ENCODE assay signal across 17 cellular contexts in genomic region chr6:167664678-167665445, GRCh38.
DNase-seq lines count a peak whose midpoint lies in the region; TF ChIP-seq lines count a peak whose summit lies in the region.
"Had no signal": no experiment of that assay in that cellular context is flagged by ENCODE, and none has a peak within 500 bp of the region (broad histone marks: within the 10 kb centered on the region; RNA-seq: fewer than 3 reads in every experiment).

No MANE protein-coding gene starts in this region.

- no peaks in the 10 kb centered on the region for H3K27me3 ChIP-seq in spleen (replicated peaks in 1 of 7)
- peaks cover 0 to 4% of the 10 kb centered on the region in 2 donors for H3K27me3 ChIP-seq in tibial artery

- H3K36me3 ChIP-seq in spleen (no peaks in the 10 kb centered on the region), tibial artery (no peaks in the 10 kb centered on the region)

- TF ChIP-seq CTCF in spleen (IDR thresholded peaks at IDR 0.05 in 8 of 11, conservative IDR thresholded peaks at IDR 0.05 in 3 of 11) (no peak), tibial artery (IDR thresholded peaks at IDR 0.05) (no peak)

- H3K4me1 ChIP-seq in spleen, result peaks cover 0 to 13% (median 0%) of the 10 kb centered on the region in 6 donors
- H3K4me1 ChIP-seq in tibial artery, result no peaks in the 10 kb centered on the region

- intact Hi-C loops in spleen (cut with DNase I; ENCODE audit: low total_unique reads) (no loop called here), tibial artery (cut with DNase I; ENCODE audit: low total_unique reads) (no loop called here)

- H3K9me3 ChIP-seq in spleen (no peaks in the 10 kb centered on the region), tibial artery (no peaks in the 10 kb centered on the region)

- H3K27ac ChIP-seq in cingulate gyrus (ENCODE audit: low read depth, low read length) (peak overlapping the region; percentile 1), spleen (no peak overlapping the region), tibial artery (no peak overlapping the region)

- peak; percentile 36 for DNase-seq in NCI-H510A (lab: John Stamatoyannopoulos, UW)
- DNase-seq in NCI-H510A treated with DMSO at 0.1 percent for 48 hours (lab: John Stamatoyannopoulos, UW), result no peak
- DNase-seq in midbrain (lab: John Stamatoyannopoulos, UW), result peak; percentile 16
- peak; percentile 54 for DNase-seq in spleen
- no peak for DNase-seq in tibial artery
- DNase-seq in T-helper 9 cell, result no peak
- DNase-seq in COLO829 (ENCODE audit: low spot score), result no peak
- DNase-seq: 8988T; Calu3; CD4-positive, CD25-positive, alpha-beta regulatory T cell; NCI-H1436; NCI-H2081; NCI-H345; NCI-H774; SHP77 had no signal

- TF ChIP-seq POLR2A in spleen (IDR thresholded peaks at IDR 0.05), result no peak

- H3K4me3 ChIP-seq in spleen, result no peak overlapping the region
- H3K4me3 ChIP-seq in tibial artery, result no peak overlapping the region
- H3K4me3 ChIP-seq: GM12878 had no signal

- 61 to 69% (median 63%) methylated on average over 12 of the region's 12 CpGs for WGBS in spleen, 5 donors

Comparison
In these comparisons a context has a peak if more than half of its experiments do, and no peak if none do; other contexts are left out.
1. DNase-seq: peak in NCI-H510A (single experiment), midbrain (single experiment) and spleen (single experiment); none in NCI-H510A treated with DMSO at 0.1 percent for 48 hours (single experiment), tibial artery (0 of 2), T-helper 9 cell (single experiment) and COLO829 (single experiment).